20 cellular contexts compared by ENCODE assay signal in the genomic region with DNA sequence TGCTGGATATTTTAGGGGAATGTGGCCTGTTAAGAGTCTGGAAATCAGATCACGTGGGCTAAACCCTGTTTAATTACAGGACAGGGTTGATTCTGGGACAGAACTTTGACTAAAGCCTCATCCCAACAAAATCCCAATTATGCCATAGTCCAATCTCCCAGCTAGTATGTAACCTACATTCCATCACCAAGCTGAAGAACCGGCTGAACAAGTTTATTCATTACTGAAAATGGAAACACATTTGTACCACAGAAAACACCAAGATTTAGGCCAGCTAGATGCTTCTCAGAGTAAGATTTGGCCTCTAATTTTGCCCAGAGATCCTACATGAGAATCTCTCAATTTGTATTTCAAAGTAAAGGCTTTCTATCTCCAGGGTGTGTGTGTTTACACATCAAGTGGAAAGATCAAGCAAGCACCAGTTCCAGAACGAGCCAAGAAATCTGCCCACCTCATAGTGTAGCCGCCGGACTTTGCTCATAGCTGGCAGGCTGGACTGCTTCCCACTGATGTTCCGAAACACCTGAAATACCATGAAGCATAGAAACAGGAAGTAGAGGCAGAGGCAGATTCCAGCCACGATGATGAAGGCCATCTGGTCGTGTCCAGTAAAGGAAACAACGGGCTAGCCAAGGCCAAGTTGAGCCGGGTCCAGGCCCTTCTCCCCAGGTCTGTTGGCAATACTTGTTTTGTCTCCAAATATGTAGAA.
DNase-seq lines count a peak whose midpoint lies in the region; ATAC-seq, FAIRE-seq and TF ChIP-seq lines count a peak whose summit lies in the region.
"Had no signal": no experiment of that assay in that cellular context is flagged by ENCODE, and none has a peak within 500 bp of the region (broad histone marks: within the 10 kb centered on the region; RNA-seq: fewer than 3 reads in every experiment).

No MANE protein-coding gene starts in this region.

- ATAC-seq in omental fat pad (ENCODE audit: low FRiP score), result peak; percentile 56
- no peak for ATAC-seq in activated CD8-positive, alpha-beta memory T cell treated with anti-CD3 and anti-CD28 coated beads, Interleukin-2, amount 10 ng/mL, durations not matched to agents 7 days and 5 days

- TF ChIP-seq CTCF in 22Rv1 (IDR thresholded peaks at IDR 0.05) (no peak), RWPE1 (conservative IDR thresholded peaks at IDR 0.05; ENCODE audit: low read depth) (no peak), omental fat pad (IDR thresholded peaks at IDR 0.05) (no peak)

- H3K27ac ChIP-seq in 22Rv1, result peak overlapping the region; percentile 58
- H3K27ac ChIP-seq in RWPE1, result no peak overlapping the region

- POLR2A ChIA-PET in RWPE1 (lab: Yijun Ruan, JAX; ENCODE audit: low non-redundant PET), result no interaction called here

- H3K4me3 Mint-ChIP-seq in activated CD8-positive, alpha-beta memory T cell treated with anti-CD3 and anti-CD28 coated beads, Interleukin-2, amount 10 ng/mL, durations not matched to agents 7 days and 5 days, result no peak overlapping the region
- H3K4me3 Mint-ChIP-seq: activated B cell treated with CpG ODN at 0.5 μM for 24 hours had no signal

- no peaks in the 10 kb centered on the region for H3K9me3 Mint-ChIP-seq in activated CD8-positive, alpha-beta memory T cell treated with anti-CD3 and anti-CD28 coated beads, Interleukin-2, amount 10 ng/mL, durations not matched to agents 7 days and 5 days (ENCODE audit: low read depth)
- H3K9me3 Mint-ChIP-seq: activated B cell treated with CpG ODN at 0.5 μM for 24 hours had no signal

- CTCF ChIA-PET in RWPE1 (lab: Yijun Ruan, JAX), result interaction anchor here (0.6 to 1.1 kb wide), 2 partner anchors 9 to 25 kb away, joined by 3 read pairs; no protein-coding TSS in a partner anchor
- CTCF ChIA-PET in activated CD8-positive, alpha-beta memory T cell treated with anti-CD3 and anti-CD28 coated beads, Interleukin-2, amount 10 ng/mL, durations not matched to agents 7 days and 5 days (lab: Charles Lee), result no interaction called here

- DNase-seq in RWPE1 (ENCODE audit: low spot score) (peak; percentile 29), omental fat pad (ENCODE audit: low spot score) (no peak), HPDE6-E6E7 (ENCODE audit: extremely low spot score) (no peak), AML-193 (lab: John Stamatoyannopoulos, UW) (no peak), H54 (ENCODE audit: insufficient read length, low spot score) (no peak)
- no peak for DNase-seq in activated CD8-positive, alpha-beta memory T cell treated with anti-CD3 and anti-CD28 coated beads, Interleukin-2, amount 10 ng/mL, durations not matched to agents 7 days and 5 days
- DNase-seq: ACHN; activated B cell treated with CpG ODN at 0.5 μM for 24 hours; activated gamma-delta T cell; GF-D8; mesendoderm; MM.1S; NCI-H1930; RPMI8226; stimulated activated CD4-positive, alpha-beta T cell treated with anti-CD3 and anti-CD28 coated beads, Interleukin-15, amount 100 ng/mL, for 24 hours; T-helper 1 cell had no signal

- no peaks in the 10 kb centered on the region for H3K36me3 Mint-ChIP-seq in activated CD8-positive, alpha-beta memory T cell treated with anti-CD3 and anti-CD28 coated beads, Interleukin-2, amount 10 ng/mL, durations not matched to agents 7 days and 5 days

- H3K27ac Mint-ChIP-seq in activated CD8-positive, alpha-beta memory T cell treated with anti-CD3 and anti-CD28 coated beads, Interleukin-2, amount 10 ng/mL, durations not matched to agents 7 days and 5 days, result no peak overlapping the region
- H3K27ac Mint-ChIP-seq: activated B cell treated with CpG ODN at 0.5 μM for 24 hours had no signal

- H3K27me3 Mint-ChIP-seq in activated CD8-positive, alpha-beta memory T cell treated with anti-CD3 and anti-CD28 coated beads, Interleukin-2, amount 10 ng/mL, durations not matched to agents 7 days and 5 days, result no peaks in the 10 kb centered on the region
- H3K27me3 Mint-ChIP-seq: activated B cell treated with CpG ODN at 0.5 μM for 24 hours had no signal

- no peaks in the 10 kb centered on the region for H3K4me1 Mint-ChIP-seq in activated CD8-positive, alpha-beta memory T cell treated with anti-CD3 and anti-CD28 coated beads, Interleukin-2, amount 10 ng/mL, durations not matched to agents 7 days and 5 days
- H3K4me1 Mint-ChIP-seq: activated B cell treated with CpG ODN at 0.5 μM for 24 hours had no signal

- FAIRE-seq in islet of Langerhans (lab: Jason Lieb, UNC) (peak; percentile 78), H54 (lab: Jason Lieb, UNC) (no peak)
- FAIRE-seq: astrocyte, GM19239 had no signal

- no peak for TF ChIP-seq POLR2A in H54 (IDR thresholded peaks at IDR 0.05; ENCODE audit: low read depth, low read length)
